ENCODE assay signal across 1 cellular context in the genomic region with DNA sequence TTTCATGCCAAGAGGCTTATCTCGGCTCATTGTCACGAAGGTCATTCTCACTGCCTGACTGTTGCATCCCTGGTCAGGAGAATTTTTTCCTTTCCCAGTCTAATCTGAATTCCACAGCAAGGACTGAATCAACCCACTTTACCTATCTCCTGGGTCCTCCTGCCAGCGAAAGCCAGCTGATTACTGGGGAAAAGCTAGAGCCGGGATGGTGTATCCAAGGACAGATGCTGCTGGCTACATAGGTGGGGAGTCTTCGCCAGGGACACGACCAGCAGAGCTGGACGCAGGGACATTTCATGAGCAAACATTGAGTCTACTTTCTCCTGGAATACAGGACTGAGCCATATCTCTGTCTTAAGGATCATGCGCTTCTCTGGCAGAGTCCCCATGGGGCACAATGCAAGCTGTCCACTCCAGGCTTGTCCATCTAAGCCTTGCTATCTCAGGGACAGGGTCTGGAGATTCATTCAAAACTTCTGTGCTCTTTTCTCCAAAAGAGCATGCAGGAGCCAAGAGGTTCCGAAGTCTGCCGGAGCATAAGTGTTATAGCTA.
TF ChIP-seq lines count a peak whose summit lies in the region.

No MANE protein-coding gene starts in this region.

TF ChIP-seq in endothelial cell of umbilical vein, 7 proteins besides CTCF, POLR2A, EP300 and RAD21:
- peak; percentile 66 for TF ChIP-seq EZH2 (IDR thresholded peaks at IDR 0.05; ENCODE audit: borderline replicate concordance, low read depth, low read length, severe bottlenecking)
- TF ChIP-seq JUN (IDR thresholded peaks at IDR 0.05; ENCODE audit: borderline replicate concordance, insufficient read depth, insufficient read length, low read depth), result no peak
TF ChIP-seq in endothelial cell of umbilical vein: peak in this region for 1.
